ENCODE assay signal across 13 cellular contexts in the genomic region with DNA sequence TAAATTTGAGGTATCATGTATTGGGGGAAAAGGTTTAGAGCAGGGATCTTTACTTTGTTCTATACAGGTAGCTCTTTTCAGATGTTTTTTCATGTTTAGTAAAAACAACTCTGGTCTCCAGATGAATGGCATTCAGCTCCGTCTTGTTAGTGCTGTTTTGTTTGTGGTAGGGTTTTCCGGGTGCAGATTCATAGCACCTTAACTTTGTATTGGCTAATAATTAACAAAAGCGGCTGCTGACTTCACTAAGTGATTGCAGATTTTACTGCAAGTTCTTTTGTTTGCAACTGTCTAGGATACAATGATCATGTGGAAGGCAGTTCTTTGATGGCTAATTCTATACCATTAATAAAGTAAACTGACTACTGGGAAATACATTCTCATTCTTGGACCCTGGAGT.
DNase-seq lines count a peak whose midpoint lies in the region; ATAC-seq and FAIRE-seq lines count a peak whose summit lies in the region.
"Had no signal": no experiment of that assay in that cellular context is flagged by ENCODE, and none has a peak within 500 bp of the region (broad histone marks: within the 10 kb centered on the region; RNA-seq: fewer than 3 reads in every experiment).

No MANE protein-coding gene starts in this region.

- DNase-seq in HuH-7.5 (ENCODE audit: low spot score) (no peak), NCI-H510A (lab: John Stamatoyannopoulos, UW) (no peak), 8988T (no peak)
- DNase-seq in activated effector memory CD4-positive, alpha-beta T cell treated with anti-CD3 and anti-CD28 coated beads, Interleukin-2, amount 50 U/mL, for 16 hours, result no peak
- DNase-seq: mesendoderm, MG63, NCI-H82, T1000 had no signal

- FAIRE-seq in islet of Langerhans (lab: Jason Lieb, UNC), result peak; percentile 86

- ATAC-seq in GM18520 (IDR thresholded peaks at IDR 0.05; ENCODE audit: unreplicated experiment) (peak; percentile 3), GM21723 (IDR thresholded peaks at IDR 0.05; ENCODE audit: unreplicated experiment) (peak; percentile 2), HG03354 (IDR thresholded peaks at IDR 0.05; ENCODE audit: poor library complexity, severe bottlenecking, unreplicated experiment) (peak; percentile 30)
- ATAC-seq: sciatic nerve had no signal
